ENCODE assay signal across 1 cellular context in genomic region chr1:3481836-3482589, GRCh38.
TF ChIP-seq lines count a peak whose summit lies in the region.

No MANE protein-coding gene starts in this region.

TF ChIP-seq in K562, 482 proteins besides CTCF, POLR2A, EP300 and RAD21:
- TF ChIP-seq ZNF277 (CRISPR knock-in tag; IDR thresholded peaks at IDR 0.05; ENCODE audit: borderline replicate concordance) (no peak), ZNF584 (CRISPR knock-in tag; IDR thresholded peaks at IDR 0.05; ENCODE audit: low read depth) (no peak), ELF2 (CRISPR knock-in tag; IDR thresholded peaks at IDR 0.05) (no peak), RFX7 (CRISPR knock-in tag; IDR thresholded peaks at IDR 0.05) (no peak), JUND (IDR thresholded peaks at IDR 0.05; ENCODE audit: borderline replicate concordance, low read depth, low read length) (0 out of 2 replicates have a peak, but pooled peaks have one; percentile 24), JUND (tag; IDR thresholded peaks at IDR 0.05; ENCODE audit: borderline replicate concordance, low read depth, low read length) (no peak), ATF3 (IDR thresholded peaks at IDR 0.05) (peak; percentile 36; the same call in 1 of the 2 replicates), ATF3 (CRISPR knock-in tag; conservative IDR thresholded peaks at IDR 0.05) (no peak)
- TF ChIP-seq, protein P1, sequence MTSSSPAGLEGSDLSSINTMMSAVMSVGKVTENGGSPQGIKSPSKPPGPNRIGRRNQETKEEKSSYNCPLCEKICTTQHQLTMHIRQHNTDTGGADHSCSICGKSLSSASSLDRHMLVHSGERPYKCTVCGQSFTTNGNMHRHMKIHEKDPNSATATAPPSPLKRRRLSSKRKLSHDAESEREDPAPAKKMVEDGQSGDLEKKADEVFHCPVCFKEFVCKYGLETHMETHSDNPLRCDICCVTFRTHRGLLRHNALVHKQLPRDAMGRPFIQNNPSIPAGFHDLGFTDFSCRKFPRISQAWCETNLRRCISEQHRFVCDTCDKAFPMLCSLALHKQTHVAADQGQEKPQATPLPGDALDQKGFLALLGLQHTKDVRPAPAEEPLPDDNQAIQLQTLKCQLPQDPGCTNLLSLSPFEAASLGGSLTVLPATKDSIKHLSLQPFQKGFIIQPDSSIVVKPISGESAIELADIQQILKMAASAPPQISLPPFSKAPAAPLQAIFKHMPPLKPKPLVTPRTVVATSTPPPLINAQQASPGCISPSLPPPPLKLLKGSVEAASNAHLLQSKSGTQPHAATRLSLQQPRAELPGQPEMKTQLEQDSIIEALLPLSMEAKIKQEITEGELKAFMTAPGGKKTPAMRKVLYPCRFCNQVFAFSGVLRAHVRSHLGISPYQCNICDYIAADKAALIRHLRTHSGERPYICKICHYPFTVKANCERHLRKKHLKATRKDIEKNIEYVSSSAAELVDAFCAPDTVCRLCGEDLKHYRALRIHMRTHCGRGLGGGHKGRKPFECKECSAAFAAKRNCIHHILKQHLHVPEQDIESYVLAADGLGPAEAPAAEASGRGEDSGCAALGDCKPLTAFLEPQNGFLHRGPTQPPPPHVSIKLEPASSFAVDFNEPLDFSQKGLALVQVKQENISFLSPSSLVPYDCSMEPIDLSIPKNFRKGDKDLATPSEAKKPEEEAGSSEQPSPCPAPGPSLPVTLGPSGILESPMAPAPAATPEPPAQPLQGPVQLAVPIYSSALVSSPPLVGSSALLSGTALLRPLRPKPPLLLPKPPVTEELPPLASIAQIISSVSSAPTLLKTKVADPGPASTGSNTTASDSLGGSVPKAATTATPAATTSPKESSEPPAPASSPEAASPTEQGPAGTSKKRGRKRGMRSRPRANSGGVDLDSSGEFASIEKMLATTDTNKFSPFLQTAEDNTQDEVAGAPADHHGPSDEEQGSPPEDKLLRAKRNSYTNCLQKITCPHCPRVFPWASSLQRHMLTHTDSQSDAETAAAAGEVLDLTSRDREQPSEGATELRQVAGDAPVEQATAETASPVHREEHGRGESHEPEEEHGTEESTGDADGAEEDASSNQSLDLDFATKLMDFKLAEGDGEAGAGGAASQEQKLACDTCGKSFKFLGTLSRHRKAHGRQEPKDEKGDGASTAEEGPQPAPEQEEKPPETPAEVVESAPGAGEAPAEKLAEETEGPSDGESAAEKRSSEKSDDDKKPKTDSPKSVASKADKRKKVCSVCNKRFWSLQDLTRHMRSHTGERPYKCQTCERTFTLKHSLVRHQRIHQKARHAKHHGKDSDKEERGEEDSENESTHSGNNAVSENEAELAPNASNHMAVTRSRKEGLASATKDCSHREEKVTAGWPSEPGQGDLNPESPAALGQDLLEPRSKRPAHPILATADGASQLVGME (CRISPR knock-in tag; IDR thresholded peaks at IDR 0.05), result no peak
- TF ChIP-seq, protein P2, sequence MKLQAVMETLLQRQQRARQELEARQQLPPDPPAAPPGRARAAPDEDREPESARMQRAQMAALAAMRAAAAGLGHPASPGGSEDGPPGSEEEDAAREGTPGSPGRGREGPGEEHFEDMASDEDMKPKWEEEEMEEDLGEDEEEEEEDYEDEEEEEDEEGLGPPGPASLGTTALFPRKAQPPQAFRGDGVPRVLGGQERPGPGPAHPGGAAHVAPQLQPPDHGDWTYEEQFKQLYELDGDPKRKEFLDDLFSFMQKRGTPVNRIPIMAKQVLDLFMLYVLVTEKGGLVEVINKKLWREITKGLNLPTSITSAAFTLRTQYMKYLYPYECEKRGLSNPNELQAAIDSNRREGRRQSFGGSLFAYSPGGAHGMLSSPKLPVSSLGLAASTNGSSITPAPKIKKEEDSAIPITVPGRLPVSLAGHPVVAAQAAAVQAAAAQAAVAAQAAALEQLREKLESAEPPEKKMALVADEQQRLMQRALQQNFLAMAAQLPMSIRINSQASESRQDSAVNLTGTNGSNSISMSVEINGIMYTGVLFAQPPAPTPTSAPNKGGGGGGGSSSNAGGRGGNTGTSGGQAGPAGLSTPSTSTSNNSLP (IDR thresholded peaks at IDR 0.05; ENCODE audit: borderline replicate concordance, low read depth, low read length), result no peak
- TF ChIP-seq, protein P3, sequence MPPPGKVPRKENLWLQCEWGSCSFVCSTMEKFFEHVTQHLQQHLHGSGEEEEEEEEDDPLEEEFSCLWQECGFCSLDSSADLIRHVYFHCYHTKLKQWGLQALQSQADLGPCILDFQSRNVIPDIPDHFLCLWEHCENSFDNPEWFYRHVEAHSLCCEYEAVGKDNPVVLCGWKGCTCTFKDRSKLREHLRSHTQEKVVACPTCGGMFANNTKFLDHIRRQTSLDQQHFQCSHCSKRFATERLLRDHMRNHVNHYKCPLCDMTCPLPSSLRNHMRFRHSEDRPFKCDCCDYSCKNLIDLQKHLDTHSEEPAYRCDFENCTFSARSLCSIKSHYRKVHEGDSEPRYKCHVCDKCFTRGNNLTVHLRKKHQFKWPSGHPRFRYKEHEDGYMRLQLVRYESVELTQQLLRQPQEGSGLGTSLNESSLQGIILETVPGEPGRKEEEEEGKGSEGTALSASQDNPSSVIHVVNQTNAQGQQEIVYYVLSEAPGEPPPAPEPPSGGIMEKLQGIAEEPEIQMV (tag; conservative IDR thresholded peaks at IDR 0.05; ENCODE audit: low read depth), result no peak
